In genomic region chr6:85644374-85644762, GRCh38 we compare ENCODE assay signal across 8 cellular contexts. TPM values are rescaled to one million over a fixed set of nuclear protein-coding genes. Genes with fewer than 3 reads are reported as not detected.
DNase-seq lines count a peak whose midpoint lies in the region; ATAC-seq and TF ChIP-seq lines count a peak whose summit lies in the region.

No MANE protein-coding gene starts in this region.

- no peak for ATAC-seq in stimulated activated naive B cell treated with anti-CD40 and anti-IgM and Interleukin-4, amounts not matched to agents 10 μg/mL and 1 μg/mL and 100 μg/mL, for 72 hours (replicated peaks)

- H3K79me2 ChIP-seq in hepatocyte = peaks cover 32% of the 10 kb centered on the region

- DNase-seq in NCI-H2029 treated with DMSO at 0.1 percent for 48 hours (lab: John Stamatoyannopoulos, UW) = peak; percentile 57
- DNase-seq in NCI-H2029 (lab: John Stamatoyannopoulos, UW) = no peak
- DNase-seq in hepatocyte (ENCODE audit: low spot score) = peak; percentile 13
- DNase-seq in stimulated activated naive B cell treated with anti-CD40 and anti-IgM and Interleukin-4, amounts not matched to agents 10 μg/mL and 1 μg/mL and 100 μg/mL, for 72 hours = no peak
- DNase-seq in head of caudate nucleus = no peak
- no peak for DNase-seq in HEK293T (ENCODE audit: extremely low spot score)
- DNase-seq in HPDE6-E6E7 (ENCODE audit: extremely low spot score) = no peak

- no peaks in the 10 kb centered on the region for H3K9me3 ChIP-seq in hepatocyte (ENCODE audit: low read depth)

- H3K4me1 Mint-ChIP-seq in stimulated activated naive B cell treated with anti-CD40 and anti-IgM and Interleukin-4, amounts not matched to agents 10 μg/mL and 1 μg/mL and 100 μg/mL, for 72 hours = peaks cover 24 to 32% of the 10 kb centered on the region in 2 donors

- H3K4me3 Mint-ChIP-seq in stimulated activated naive B cell treated with anti-CD40 and anti-IgM and Interleukin-4, amounts not matched to agents 10 μg/mL and 1 μg/mL and 100 μg/mL, for 72 hours = peak overlapping the region; percentile 86 to 88

- peak overlapping the region; percentile 74 for H3K4me3 ChIP-seq in WI38 (ENCODE audit: low read depth, low read length)
- H3K4me3 ChIP-seq in hepatocyte = peak overlapping the region; percentile 59

- CTCF ChIA-PET in HEK293T (lab: Yijun Ruan, JAX) = interaction anchor here (0.6 kb wide), 1 partner anchor 71 kb away, joined by 4 read pairs; no protein-coding TSS in a partner anchor

- 0% methylated on average over 4 of the region's 4 CpGs for WGBS in hepatocyte (ENCODE audit: low lambda C conversion rate, missing lambda C conversion rate)

- TF ChIP-seq CTCF in WI38 (IDR thresholded peaks at IDR 0.05; ENCODE audit: low read depth, low read length) (no peak), hepatocyte (IDR thresholded peaks at IDR 0.05; ENCODE audit: poor library complexity) (no peak)

- H3K36me3 ChIP-seq in hepatocyte (replicated peaks; ENCODE audit: insufficient read depth, low read depth) = no peaks in the 10 kb centered on the region

- POLR2A ChIA-PET in HEK293T (lab: Yijun Ruan, JAX) = interaction anchor here (1.0 to 4.2 kb wide), 5 partner anchors 9 to 33 kb away, joined by 3 to 158 read pairs (median 4); no protein-coding TSS in a partner anchor

- H3K9me2 ChIP-seq in hepatocyte (replicated peaks; ENCODE audit: insufficient read depth) = no peaks in the 10 kb centered on the region

- peak overlapping the region; percentile 100 for H3K27ac ChIP-seq in hepatocyte

- H4K20me1 ChIP-seq in hepatocyte (ENCODE audit: insufficient read depth, poor library complexity, severe bottlenecking) = peaks cover 32% of the 10 kb centered on the region

- H3K36me3 Mint-ChIP-seq in stimulated activated naive B cell treated with anti-CD40 and anti-IgM and Interleukin-4, amounts not matched to agents 10 μg/mL and 1 μg/mL and 100 μg/mL, for 72 hours = peaks cover 27 to 37% of the 10 kb centered on the region in 2 donors

- peaks cover 11% of the 10 kb centered on the region for H3K4me1 ChIP-seq in hepatocyte (ENCODE audit: insufficient read depth)

- intact Hi-C loops in head of caudate nucleus (cut with DNase I) = no loop called here

- H2AFZ ChIP-seq in hepatocyte = peak overlapping the region; percentile 62

- peaks cover 3 to 4% of the 10 kb centered on the region in 2 donors for H3K9me3 Mint-ChIP-seq in stimulated activated naive B cell treated with anti-CD40 and anti-IgM and Interleukin-4, amounts not matched to agents 10 μg/mL and 1 μg/mL and 100 μg/mL, for 72 hours

- no peaks in the 10 kb centered on the region for H3K27me3 Mint-ChIP-seq in stimulated activated naive B cell treated with anti-CD40 and anti-IgM and Interleukin-4, amounts not matched to agents 10 μg/mL and 1 μg/mL and 100 μg/mL, for 72 hours

- peak overlapping the region; percentile 79 for H3K4me2 ChIP-seq in hepatocyte

- peak overlapping the region; percentile 97 for H3K27ac Mint-ChIP-seq in stimulated activated naive B cell treated with anti-CD40 and anti-IgM and Interleukin-4, amounts not matched to agents 10 μg/mL and 1 μg/mL and 100 μg/mL, for 72 hours

- no peaks in the 10 kb centered on the region for H3K27me3 ChIP-seq in hepatocyte

TF ChIP-seq in HEK293T, 16 proteins besides CTCF, POLR2A, EP300 and RAD21:
- no peak for TF ChIP-seq FOXK2 (IDR thresholded peaks at IDR 0.05)
- TF ChIP-seq ZNF384 (IDR thresholded peaks at IDR 0.05) = no peak
- no peak for TF ChIP-seq PKNOX1 (IDR thresholded peaks at IDR 0.05)
- TF ChIP-seq LEF1 (IDR thresholded peaks at IDR 0.05; ENCODE audit: borderline replicate concordance) = no peak
- TF ChIP-seq TARDBP (IDR thresholded peaks at IDR 0.05) = no peak
- no peak for TF ChIP-seq ELF4 (IDR thresholded peaks at IDR 0.05)
- TF ChIP-seq CTBP1 (IDR thresholded peaks at IDR 0.05; ENCODE audit: borderline replicate concordance) = no peak
- no peak for TF ChIP-seq FOXA1 (IDR thresholded peaks at IDR 0.05)
- no peak for TF ChIP-seq HDGF (IDR thresholded peaks at IDR 0.05; ENCODE audit: borderline replicate concordance)
- no peak for TF ChIP-seq BHLHE40 (IDR thresholded peaks at IDR 0.05; ENCODE audit: borderline replicate concordance)
- TF ChIP-seq L3MBTL2 (conservative IDR thresholded peaks at IDR 0.05) = no peak
- no peak for TF ChIP-seq SUZ12 (IDR thresholded peaks at IDR 0.05)
- no peak for TF ChIP-seq ARNT (IDR thresholded peaks at IDR 0.05)
- no peak for TF ChIP-seq NFRKB (IDR thresholded peaks at IDR 0.05)
- no peak for TF ChIP-seq FOXM1 (IDR thresholded peaks at IDR 0.05; ENCODE audit: borderline replicate concordance)
- no peak for TF ChIP-seq SP1 (IDR thresholded peaks at IDR 0.05)

RNA-seq across cellular contexts. Expression of gene SYNCRIP, which starts 1.7 kb away (rescaled TPM):
- 65.2 and 78.1 TPM in 2 replicates for total RNA-seq in hepatocyte
- 49.7 and 62.1 TPM in 2 replicates for polyA plus RNA-seq in hepatocyte

RNA-seq across cellular contexts. Expression of gene SNX14, which starts 50.7 kb away (rescaled TPM):
- total RNA-seq in hepatocyte = 140 and 192 TPM in 2 replicates
- polyA plus RNA-seq in hepatocyte = 46.7 and 58.4 TPM in 2 replicates

Comparison
In these comparisons a context has a peak if more than half of its experiments do, and no peak if none do; other contexts are left out.
1. DNase-seq: peak in NCI-H2029 treated with DMSO at 0.1 percent for 48 hours (single experiment) and hepatocyte (single experiment); none in NCI-H2029 (single experiment), stimulated activated naive B cell treated with anti-CD40 and anti-IgM and Interleukin-4, amounts not matched to agents 10 μg/mL and 1 μg/mL and 100 μg/mL, for 72 hours (single experiment), head of caudate nucleus (0 of 42), HEK293T (single experiment) and HPDE6-E6E7 (single experiment).